In the genomic region with DNA sequence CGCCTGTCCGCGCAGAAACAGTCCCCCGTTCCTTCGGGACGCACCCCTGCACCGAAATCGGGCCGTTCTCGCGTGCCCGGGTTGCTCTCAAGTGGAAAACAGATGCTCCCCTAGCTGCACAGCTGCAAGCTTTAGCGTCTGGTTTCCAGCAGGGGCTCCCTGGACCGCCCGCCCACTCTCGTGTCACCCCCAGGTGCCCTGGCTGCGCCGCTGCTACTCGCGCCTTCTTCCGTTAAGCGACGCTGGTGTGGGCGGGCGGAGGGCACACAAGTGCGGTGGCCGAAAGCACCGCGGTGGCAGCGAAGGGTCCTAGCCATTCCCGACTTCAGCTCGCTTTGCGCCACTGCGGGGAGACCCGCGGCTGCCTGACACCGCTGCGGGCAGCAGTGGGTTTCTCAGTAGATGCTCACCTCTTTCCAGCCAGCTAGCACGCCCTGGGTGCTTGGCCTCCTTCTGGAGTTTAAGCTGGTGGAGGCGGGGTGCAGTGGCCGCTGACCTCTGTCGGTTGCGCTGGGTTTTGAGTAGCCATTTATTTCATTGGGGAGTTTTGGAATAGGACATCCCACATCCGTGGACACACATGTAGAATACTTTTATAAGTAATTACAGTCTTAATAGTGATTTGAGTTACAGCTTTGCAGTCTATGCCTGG, we compare ENCODE assay signal across 1 cellular context.
TF ChIP-seq lines count a peak whose summit lies in the region.

No MANE protein-coding gene starts in this region.

TF ChIP-seq in HEK293, 187 proteins besides CTCF, POLR2A, EP300 and RAD21 (continued from another document):
- TF ChIP-seq, protein P1, sequence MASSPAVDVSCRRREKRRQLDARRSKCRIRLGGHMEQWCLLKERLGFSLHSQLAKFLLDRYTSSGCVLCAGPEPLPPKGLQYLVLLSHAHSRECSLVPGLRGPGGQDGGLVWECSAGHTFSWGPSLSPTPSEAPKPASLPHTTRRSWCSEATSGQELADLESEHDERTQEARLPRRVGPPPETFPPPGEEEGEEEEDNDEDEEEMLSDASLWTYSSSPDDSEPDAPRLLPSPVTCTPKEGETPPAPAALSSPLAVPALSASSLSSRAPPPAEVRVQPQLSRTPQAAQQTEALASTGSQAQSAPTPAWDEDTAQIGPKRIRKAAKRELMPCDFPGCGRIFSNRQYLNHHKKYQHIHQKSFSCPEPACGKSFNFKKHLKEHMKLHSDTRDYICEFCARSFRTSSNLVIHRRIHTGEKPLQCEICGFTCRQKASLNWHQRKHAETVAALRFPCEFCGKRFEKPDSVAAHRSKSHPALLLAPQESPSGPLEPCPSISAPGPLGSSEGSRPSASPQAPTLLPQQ (tag by site-specific recombination; IDR thresholded peaks at IDR 0.05): no peak
- no peak for TF ChIP-seq BCL11B (tag by site-specific recombination; IDR thresholded peaks at IDR 0.05; ENCODE audit: low read depth)
- 0 out of 2 replicates have a peak, but pooled peaks have one; percentile 5 for TF ChIP-seq FEZF1 (tag by site-specific recombination; IDR thresholded peaks at IDR 0.05)
- TF ChIP-seq ZBTB48 (tag by site-specific recombination; IDR thresholded peaks at IDR 0.05): peak; percentile 46
- no peak for TF ChIP-seq ZNF555 (tag by site-specific recombination; conservative IDR thresholded peaks at IDR 0.05)
- TF ChIP-seq ZNF621 (tag by site-specific recombination; IDR thresholded peaks at IDR 0.05): no peak
- TF ChIP-seq ZBTB20 (tag by site-specific recombination; IDR thresholded peaks at IDR 0.05): peak; percentile 67; the same call in 1 of the 2 replicates
- TF ChIP-seq SP7 (tag by site-specific recombination; IDR thresholded peaks at IDR 0.05): 0 out of 2 replicates have a peak, but pooled peaks have one; percentile 17
- TF ChIP-seq ZNF324 (tag by site-specific recombination; IDR thresholded peaks at IDR 0.05): no peak
- TF ChIP-seq ZNF335 (tag by site-specific recombination; conservative IDR thresholded peaks at IDR 0.05): peak; percentile 96
- peak; percentile 46; the same call in 1 of the 2 replicates for TF ChIP-seq ZBTB8A (tag by site-specific recombination; IDR thresholded peaks at IDR 0.05)
- TF ChIP-seq ZNF530 (tag by site-specific recombination; IDR thresholded peaks at IDR 0.05; ENCODE audit: low read depth): peak; percentile 54; the same call in 1 of the 2 replicates
- peak; percentile 82 for TF ChIP-seq ZXDB (tag by site-specific recombination; IDR thresholded peaks at IDR 0.05)
- TF ChIP-seq ZNF341 (tag by site-specific recombination; IDR thresholded peaks at IDR 0.05; ENCODE audit: low read depth): peak; percentile 62; the same call in 1 of the 2 replicates
- peak; percentile 64 for TF ChIP-seq EGR2 (tag by site-specific recombination; IDR thresholded peaks at IDR 0.05; ENCODE audit: low read depth)
- TF ChIP-seq ZNF423 (tag by site-specific recombination; IDR thresholded peaks at IDR 0.05): peak; percentile 88; the same call in 1 of the 2 replicates
TF ChIP-seq in HEK293: peak in this region for 21.
